1 cellular context compared by ENCODE assay signal in the genomic region with DNA sequence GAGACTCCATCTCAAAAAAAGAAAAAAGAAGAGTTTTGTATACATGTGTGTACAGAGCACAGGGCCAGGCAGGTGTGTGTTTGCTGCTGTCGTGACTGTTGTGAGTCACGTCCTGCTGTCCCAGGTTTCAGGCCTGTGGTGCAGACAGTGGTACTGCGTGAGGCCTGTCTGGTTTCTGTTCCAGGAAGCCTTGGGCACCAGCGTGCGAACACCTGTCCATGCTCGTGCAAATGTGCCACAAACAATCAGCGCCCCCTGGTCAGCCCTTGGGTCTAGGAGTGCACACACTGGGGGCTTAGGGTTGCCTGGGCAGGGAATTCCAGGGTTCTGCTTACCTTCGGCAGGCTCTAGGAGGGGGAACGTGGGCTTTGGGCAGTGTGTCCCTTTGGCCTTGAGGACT.
TF ChIP-seq lines count a peak whose summit lies in the region.

No MANE protein-coding gene starts in this region.

TF ChIP-seq in GM12878, 131 proteins besides CTCF, POLR2A, EP300 and RAD21 (continued from another document):
- TF ChIP-seq, protein P1, sequence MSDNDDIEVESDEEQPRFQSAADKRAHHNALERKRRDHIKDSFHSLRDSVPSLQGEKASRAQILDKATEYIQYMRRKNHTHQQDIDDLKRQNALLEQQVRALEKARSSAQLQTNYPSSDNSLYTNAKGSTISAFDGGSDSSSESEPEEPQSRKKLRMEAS (IDR thresholded peaks at IDR 0.05; ENCODE audit: low read depth, low read length): no peak
TF ChIP-seq in GM12878: peak in this region for 8.
